Comparison of ENCODE assay signal across 1 cellular context in the genomic region with DNA sequence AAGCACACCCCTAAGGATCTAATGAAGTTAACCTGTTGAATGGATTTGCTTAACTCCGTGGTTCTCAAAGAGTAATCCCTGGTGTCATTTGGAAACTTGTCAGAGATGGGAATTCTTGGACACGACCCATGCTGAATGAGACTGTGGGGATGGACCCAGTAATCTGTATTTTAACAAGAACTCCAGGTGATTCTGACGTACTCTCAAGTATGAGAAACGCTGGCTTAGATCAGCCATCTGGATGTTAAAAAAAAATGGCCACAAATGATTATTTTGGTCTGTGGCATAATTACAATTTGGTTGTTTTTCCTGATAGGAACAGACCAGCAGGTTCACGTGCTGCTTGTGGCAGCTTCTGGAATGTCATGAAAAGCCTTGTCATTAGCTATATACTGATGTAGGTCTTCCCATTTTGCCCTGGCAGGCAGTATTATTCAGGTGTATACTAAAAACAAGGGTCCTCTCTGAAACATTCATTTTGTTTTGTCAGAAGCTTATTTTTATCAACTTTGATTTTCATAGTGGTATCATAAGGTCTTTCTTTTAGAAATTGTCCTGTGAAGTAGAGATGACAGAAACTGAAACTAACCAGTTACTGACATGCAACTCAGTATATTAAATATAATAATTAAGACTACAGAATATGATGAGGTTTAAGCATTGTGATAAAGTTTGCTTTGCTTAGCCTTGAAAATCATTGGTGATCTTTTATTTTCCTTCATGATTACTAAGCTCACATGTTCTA.
TF ChIP-seq lines count a peak whose summit lies in the region.

No MANE protein-coding gene starts in this region.

TF ChIP-seq in endothelial cell of umbilical vein, 7 proteins besides CTCF, POLR2A, EP300 and RAD21:
- TF ChIP-seq POLR2AphosphoS5 (IDR thresholded peaks at IDR 0.05; ENCODE audit: insufficient read depth, low read depth, low read length) (no peak), JUN (IDR thresholded peaks at IDR 0.05; ENCODE audit: borderline replicate concordance, insufficient read depth, insufficient read length, low read depth) (no peak), MYC (IDR thresholded peaks at IDR 0.05; ENCODE audit: low read depth, low read length) (no peak), EZH2 (IDR thresholded peaks at IDR 0.05; ENCODE audit: borderline replicate concordance, low read depth, low read length, severe bottlenecking) (no peak), FOS (IDR thresholded peaks at IDR 0.05; ENCODE audit: borderline replicate concordance, insufficient read depth, low read length) (no peak), GATA2 (IDR thresholded peaks at IDR 0.05; ENCODE audit: insufficient read depth, insufficient read length, low read depth, low read length) (no peak)
- TF ChIP-seq, protein P1, sequence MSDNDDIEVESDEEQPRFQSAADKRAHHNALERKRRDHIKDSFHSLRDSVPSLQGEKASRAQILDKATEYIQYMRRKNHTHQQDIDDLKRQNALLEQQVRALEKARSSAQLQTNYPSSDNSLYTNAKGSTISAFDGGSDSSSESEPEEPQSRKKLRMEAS (IDR thresholded peaks at IDR 0.05; ENCODE audit: insufficient read depth, insufficient read length), result no peak
